ENCODE assay signal across 1 cellular context in the genomic region with DNA sequence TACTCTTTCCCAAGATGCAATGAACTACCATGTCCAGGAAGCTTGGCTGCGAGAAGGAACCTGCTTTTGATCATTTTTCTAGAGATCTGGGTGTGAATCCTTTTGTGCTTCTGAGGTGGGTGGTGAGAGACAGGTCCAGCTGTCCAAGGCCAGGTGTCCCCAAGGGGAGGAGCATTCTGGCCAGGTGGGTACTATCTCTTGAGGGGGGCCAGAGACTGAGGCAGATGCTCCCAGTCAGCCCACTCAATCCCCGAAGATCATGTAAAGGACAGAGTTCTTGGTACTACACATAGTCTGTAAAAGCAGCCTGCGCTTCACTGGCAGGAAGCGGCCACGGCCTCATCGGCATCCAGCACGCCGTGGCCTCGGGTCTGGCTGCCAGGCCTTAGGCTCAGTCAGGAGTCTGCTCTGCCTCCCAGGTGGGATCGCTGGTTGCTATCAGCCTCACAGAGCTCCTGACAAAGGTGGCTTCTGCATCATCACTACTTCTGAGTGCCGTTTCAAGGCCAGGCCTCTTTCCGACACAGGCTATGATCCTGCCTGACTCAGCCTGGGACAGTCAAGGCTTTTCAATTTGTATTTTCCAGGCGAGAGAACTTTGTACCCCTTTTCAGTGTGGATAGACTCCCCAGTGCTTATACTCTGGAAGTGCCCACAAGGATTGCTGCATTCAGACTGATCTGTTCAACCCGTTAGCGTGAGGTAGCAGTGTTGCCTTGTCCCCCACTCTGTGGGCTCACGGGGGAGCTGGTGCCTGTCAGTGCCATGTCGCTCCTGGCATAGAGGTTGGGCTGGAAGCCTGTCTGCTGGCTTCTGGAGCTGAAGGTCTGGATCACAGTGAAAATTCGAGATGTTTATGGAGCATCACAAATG.
TF ChIP-seq lines count a peak whose summit lies in the region.

No MANE protein-coding gene starts in this region.

TF ChIP-seq in K562, 482 proteins besides CTCF, POLR2A, EP300 and RAD21:
- TF ChIP-seq L3MBTL2 (IDR thresholded peaks at IDR 0.05): no peak
- TF ChIP-seq, protein P1, sequence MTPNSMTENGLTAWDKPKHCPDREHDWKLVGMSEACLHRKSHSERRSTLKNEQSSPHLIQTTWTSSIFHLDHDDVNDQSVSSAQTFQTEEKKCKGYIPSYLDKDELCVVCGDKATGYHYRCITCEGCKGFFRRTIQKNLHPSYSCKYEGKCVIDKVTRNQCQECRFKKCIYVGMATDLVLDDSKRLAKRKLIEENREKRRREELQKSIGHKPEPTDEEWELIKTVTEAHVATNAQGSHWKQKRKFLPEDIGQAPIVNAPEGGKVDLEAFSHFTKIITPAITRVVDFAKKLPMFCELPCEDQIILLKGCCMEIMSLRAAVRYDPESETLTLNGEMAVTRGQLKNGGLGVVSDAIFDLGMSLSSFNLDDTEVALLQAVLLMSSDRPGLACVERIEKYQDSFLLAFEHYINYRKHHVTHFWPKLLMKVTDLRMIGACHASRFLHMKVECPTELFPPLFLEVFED (CRISPR knock-in tag; conservative IDR thresholded peaks at IDR 0.05): no peak
- TF ChIP-seq MEF2A (IDR thresholded peaks at IDR 0.05; ENCODE audit: control insufficient read depth, low read depth, low read length): no peak
- no peak for TF ChIP-seq ZNF764 (CRISPR knock-in tag; IDR thresholded peaks at IDR 0.05; ENCODE audit: low read depth)
- no peak for TF ChIP-seq FOSL1 (tag; conservative IDR thresholded peaks at IDR 0.05)
- no peak for TF ChIP-seq MCM3 (IDR thresholded peaks at IDR 0.05)
- TF ChIP-seq RBM15 (IDR thresholded peaks at IDR 0.05; ENCODE audit: insufficient read depth, low read length): no peak
- TF ChIP-seq, protein P2, sequence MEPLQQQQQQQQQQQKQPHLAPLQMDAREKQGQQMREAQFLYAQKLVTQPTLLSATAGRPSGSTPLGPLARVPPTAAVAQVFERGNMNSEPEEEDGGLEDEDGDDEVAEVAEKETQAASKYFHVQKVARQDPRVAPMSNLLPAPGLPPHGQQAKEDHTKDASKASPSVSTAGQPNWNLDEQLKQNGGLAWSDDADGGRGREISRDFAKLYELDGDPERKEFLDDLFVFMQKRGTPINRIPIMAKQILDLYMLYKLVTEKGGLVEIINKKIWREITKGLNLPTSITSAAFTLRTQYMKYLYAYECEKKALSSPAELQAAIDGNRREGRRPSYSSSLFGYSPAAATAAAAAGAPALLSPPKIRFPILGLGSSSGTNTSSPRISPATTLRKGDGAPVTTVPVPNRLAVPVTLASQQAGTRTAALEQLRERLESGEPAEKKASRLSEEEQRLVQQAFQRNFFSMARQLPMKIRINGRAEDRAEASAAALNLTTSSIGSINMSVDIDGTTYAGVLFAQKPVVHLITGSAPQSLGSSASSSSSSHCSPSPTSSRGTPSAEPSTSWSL (CRISPR knock-in tag; IDR thresholded peaks at IDR 0.05; ENCODE audit: borderline replicate concordance): no peak
- no peak for TF ChIP-seq MECOM (CRISPR knock-in tag; IDR thresholded peaks at IDR 0.05)
- TF ChIP-seq SETDB1 (IDR thresholded peaks at IDR 0.05; ENCODE audit: low read length): no peak
- TF ChIP-seq ZNF431 (CRISPR knock-in tag; IDR thresholded peaks at IDR 0.05): no peak
- TF ChIP-seq NCOA2 (IDR thresholded peaks at IDR 0.05; ENCODE audit: partially characterized antibody in 2 of 2): no peak
